Comparison of ENCODE assay signal across 11 cellular contexts in the genomic region with DNA sequence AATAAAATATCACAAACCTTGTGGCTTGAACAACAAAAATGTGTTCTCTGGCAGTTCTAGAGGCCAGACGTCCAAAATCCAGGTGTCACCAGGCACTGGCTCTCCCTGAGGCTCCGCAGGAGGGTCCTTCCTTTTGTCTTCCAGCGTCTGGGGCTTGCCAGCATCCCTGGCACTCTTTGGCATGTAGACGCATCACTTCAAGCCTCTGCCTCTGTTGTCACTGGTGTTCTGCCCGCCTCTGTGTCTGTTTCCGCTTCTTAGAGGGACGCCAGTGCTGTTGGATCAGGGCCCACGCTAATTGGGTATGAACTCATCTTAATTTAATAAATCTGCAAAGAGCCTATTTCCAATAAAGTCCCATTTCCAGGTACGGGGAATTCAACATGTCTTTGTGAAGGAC.
"Had no signal": no experiment of that assay in that cellular context is flagged by ENCODE, and none has a peak within 500 bp of the region (broad histone marks: within the 10 kb centered on the region; RNA-seq: fewer than 3 reads in every experiment).

No MANE protein-coding gene starts in this region.

- H3K4me3 Mint-ChIP-seq: activated CD4-positive, alpha-beta T cell treated with anti-CD3 and anti-CD28 coated beads, Interleukin-2, amount 10 ng/mL, durations not matched to agents 7 days and 5 days; activated naive CD4-positive, alpha-beta T cell treated with anti-CD3 and anti-CD28 coated beads, Interleukin-2, amount 50 U/mL, for 24 hours; immature natural killer cell; nephron progenitor cell; T-cell had no signal

- H3K4me1 Mint-ChIP-seq: activated CD4-positive, alpha-beta T cell treated with anti-CD3 and anti-CD28 coated beads, Interleukin-2, amount 10 ng/mL, durations not matched to agents 7 days and 5 days; activated naive CD4-positive, alpha-beta T cell treated with anti-CD3 and anti-CD28 coated beads, Interleukin-2, amount 50 U/mL, for 24 hours; immature natural killer cell had no signal

- H3K9me3 Mint-ChIP-seq: activated CD4-positive, alpha-beta T cell treated with anti-CD3 and anti-CD28 coated beads, Interleukin-2, amount 10 ng/mL, durations not matched to agents 7 days and 5 days; activated naive CD4-positive, alpha-beta T cell treated with anti-CD3 and anti-CD28 coated beads, Interleukin-2, amount 50 U/mL, for 24 hours; activated T-helper 2 cell treated with anti-CD3 and anti-CD28 coated beads, Interferon-gamma antibody, Interleukin-2, Interleukin-4, amounts not matched to agents 10 μg/mL and 5 μg/mL and 100 μg/mL, durations not matched to agents 14 hours and 24 hours and 36 hours; immature natural killer cell; nephron progenitor cell; T-cell had no signal

- H3K4me1 ChIP-seq: right lobe of liver had no signal

- H3K4me3 ChIP-seq: cardiac muscle cell, right lobe of liver had no signal

- DNase-seq: activated T-cell treated with anti-CD3 and anti-CD28 coated beads, Interleukin-2, amount 50 U/mL, for 1 hour; foreskin fibroblast; immature natural killer cell; nephron progenitor cell; right lobe of liver; T-cell; T-helper 9 cell had no signal

- H3K27ac ChIP-seq: cardiac muscle cell, right lobe of liver had no signal

- H3K27me3 ChIP-seq: cardiac muscle cell, right lobe of liver had no signal

- H3K36me3 ChIP-seq: cardiac muscle cell, right lobe of liver had no signal

- H3K9me3 ChIP-seq: right lobe of liver had no signal

- H3K27me3 Mint-ChIP-seq: activated CD4-positive, alpha-beta T cell treated with anti-CD3 and anti-CD28 coated beads, Interleukin-2, amount 10 ng/mL, durations not matched to agents 7 days and 5 days had no signal

- H3K27ac Mint-ChIP-seq: activated CD4-positive, alpha-beta T cell treated with anti-CD3 and anti-CD28 coated beads, Interleukin-2, amount 10 ng/mL, durations not matched to agents 7 days and 5 days; activated naive CD4-positive, alpha-beta T cell treated with anti-CD3 and anti-CD28 coated beads, Interleukin-2, amount 50 U/mL, for 24 hours; activated T-helper 2 cell treated with anti-CD3 and anti-CD28 coated beads, Interferon-gamma antibody, Interleukin-2, Interleukin-4, amounts not matched to agents 10 μg/mL and 5 μg/mL and 100 μg/mL, durations not matched to agents 14 hours and 24 hours and 36 hours; immature natural killer cell; nephron progenitor cell; T-cell had no signal

- H3K36me3 Mint-ChIP-seq: activated naive CD4-positive, alpha-beta T cell treated with anti-CD3 and anti-CD28 coated beads, Interleukin-2, amount 50 U/mL, for 24 hours; immature natural killer cell; T-cell had no signal
